Comparison of ENCODE assay signal across 1 cellular context in the genomic region with DNA sequence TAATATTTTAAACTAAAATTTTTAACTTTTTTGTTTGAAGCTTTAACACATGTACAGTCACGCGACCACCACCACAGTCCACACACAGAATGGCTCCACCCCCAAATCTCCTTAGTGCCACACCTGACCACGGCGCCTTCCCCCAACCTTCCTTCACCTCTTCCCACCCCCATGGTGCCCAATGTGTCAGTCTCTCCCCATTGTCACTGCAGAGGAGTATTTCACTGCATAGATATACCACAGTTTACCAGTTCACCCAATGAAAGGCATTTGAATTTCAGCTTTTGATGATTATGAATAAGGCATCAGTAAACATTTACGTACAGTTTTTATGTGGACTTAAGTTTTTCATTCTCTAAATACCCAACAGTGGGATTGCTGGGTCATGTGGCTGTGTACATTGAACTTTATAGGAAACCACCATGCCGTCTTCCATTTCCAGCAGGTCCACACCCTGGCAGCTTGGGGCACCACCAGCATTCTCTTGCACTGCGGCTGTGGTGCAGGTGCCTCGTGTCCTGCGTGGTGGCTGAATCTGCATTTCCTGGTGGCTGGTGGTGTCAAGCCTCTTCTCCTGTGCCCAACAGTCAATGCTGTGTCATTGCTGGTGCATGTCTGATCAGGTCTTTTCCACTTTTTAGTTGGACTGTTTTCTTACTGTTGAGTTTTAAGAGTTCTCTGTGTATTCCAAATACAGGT.
TF ChIP-seq lines count a peak whose summit lies in the region.

No MANE protein-coding gene starts in this region.

TF ChIP-seq in HepG2, 621 proteins besides CTCF, POLR2A, EP300 and RAD21:
- no peak for TF ChIP-seq FOXA3 (CRISPR knock-in tag; IDR thresholded peaks at IDR 0.05)
- no peak for TF ChIP-seq KDM3A (CRISPR knock-in tag; IDR thresholded peaks at IDR 0.05; ENCODE audit: low read depth)
- TF ChIP-seq SOX5 (CRISPR knock-in tag; IDR thresholded peaks at IDR 0.05; ENCODE audit: borderline replicate concordance): no peak
- no peak for TF ChIP-seq ZNF639 (CRISPR knock-in tag; conservative IDR thresholded peaks at IDR 0.05)
- TF ChIP-seq FOXO4 (CRISPR knock-in tag; conservative IDR thresholded peaks at IDR 0.05): no peak
- no peak for TF ChIP-seq BHLHE40 (IDR thresholded peaks at IDR 0.05; ENCODE audit: low read length)
- TF ChIP-seq SSRP1 (CRISPR knock-in tag; IDR thresholded peaks at IDR 0.05): peak; percentile 12; the same call in 1 of the 2 replicates
- TF ChIP-seq KAT8 (CRISPR knock-in tag; IDR thresholded peaks at IDR 0.05): no peak
- TF ChIP-seq, protein P1, sequence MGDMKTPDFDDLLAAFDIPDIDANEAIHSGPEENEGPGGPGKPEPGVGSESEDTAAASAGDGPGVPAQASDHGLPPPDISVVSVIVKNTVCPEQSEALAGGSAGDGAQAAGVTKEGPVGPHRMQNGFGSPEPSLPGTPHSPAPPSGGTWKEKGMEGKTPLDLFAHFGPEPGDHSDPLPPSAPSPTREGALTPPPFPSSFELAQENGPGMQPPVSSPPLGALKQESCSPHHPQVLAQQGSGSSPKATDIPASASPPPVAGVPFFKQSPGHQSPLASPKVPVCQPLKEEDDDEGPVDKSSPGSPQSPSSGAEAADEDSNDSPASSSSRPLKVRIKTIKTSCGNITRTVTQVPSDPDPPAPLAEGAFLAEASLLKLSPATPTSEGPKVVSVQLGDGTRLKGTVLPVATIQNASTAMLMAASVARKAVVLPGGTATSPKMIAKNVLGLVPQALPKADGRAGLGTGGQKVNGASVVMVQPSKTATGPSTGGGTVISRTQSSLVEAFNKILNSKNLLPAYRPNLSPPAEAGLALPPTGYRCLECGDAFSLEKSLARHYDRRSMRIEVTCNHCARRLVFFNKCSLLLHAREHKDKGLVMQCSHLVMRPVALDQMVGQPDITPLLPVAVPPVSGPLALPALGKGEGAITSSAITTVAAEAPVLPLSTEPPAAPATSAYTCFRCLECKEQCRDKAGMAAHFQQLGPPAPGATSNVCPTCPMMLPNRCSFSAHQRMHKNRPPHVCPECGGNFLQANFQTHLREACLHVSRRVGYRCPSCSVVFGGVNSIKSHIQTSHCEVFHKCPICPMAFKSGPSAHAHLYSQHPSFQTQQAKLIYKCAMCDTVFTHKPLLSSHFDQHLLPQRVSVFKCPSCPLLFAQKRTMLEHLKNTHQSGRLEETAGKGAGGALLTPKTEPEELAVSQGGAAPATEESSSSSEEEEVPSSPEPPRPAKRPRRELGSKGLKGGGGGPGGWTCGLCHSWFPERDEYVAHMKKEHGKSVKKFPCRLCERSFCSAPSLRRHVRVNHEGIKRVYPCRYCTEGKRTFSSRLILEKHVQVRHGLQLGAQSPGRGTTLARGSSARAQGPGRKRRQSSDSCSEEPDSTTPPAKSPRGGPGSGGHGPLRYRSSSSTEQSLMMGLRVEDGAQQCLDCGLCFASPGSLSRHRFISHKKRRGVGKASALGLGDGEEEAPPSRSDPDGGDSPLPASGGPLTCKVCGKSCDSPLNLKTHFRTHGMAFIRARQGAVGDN (CRISPR knock-in tag; IDR thresholded peaks at IDR 0.05): 0 out of 2 replicates have a peak, but pooled peaks have one; percentile 16
- no peak for TF ChIP-seq ZNF713 (CRISPR knock-in tag; IDR thresholded peaks at IDR 0.05)
- TF ChIP-seq NR3C1 (CRISPR knock-in tag; IDR thresholded peaks at IDR 0.05): no peak
- peak; percentile 53 for TF ChIP-seq AGO2 (optimal IDR thresholded peaks at IDR 0.05; ENCODE audit: low read depth, low read length)
- no peak for TF ChIP-seq SALL2 (CRISPR knock-in tag; IDR thresholded peaks at IDR 0.05)
- peak; percentile 53 for TF ChIP-seq POLR2AphosphoS5 (IDR thresholded peaks at IDR 0.05; ENCODE audit: low read depth, low read length)
- no peak for TF ChIP-seq ZNF20 (CRISPR knock-in tag; IDR thresholded peaks at IDR 0.05)
